Comparison of ENCODE assay signal across 34 cellular contexts in the genomic region with DNA sequence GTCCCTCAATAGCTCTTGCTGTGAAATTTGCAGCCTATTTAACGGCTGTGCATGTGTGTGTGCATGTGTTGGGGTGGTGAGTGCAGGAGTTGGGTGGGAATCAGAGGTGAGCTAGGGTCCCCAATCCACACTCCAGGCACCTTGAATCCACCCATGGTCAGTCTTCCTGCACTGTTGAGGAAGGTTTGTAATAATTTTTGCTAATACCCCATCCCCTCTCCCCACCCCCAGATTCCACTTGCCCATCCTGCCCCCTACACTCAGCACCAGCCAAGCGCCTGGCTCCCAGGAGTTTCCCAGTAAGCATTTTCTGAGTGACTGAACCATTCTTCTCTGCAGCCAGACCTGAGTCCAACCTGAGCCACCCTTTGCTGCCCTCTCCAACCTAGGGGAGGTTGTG.
"Had no signal": no experiment of that assay in that cellular context is flagged by ENCODE, and none has a peak within 500 bp of the region (broad histone marks: within the 10 kb centered on the region; RNA-seq: fewer than 3 reads in every experiment).

No MANE protein-coding gene starts in this region.

- H3K9ac ChIP-seq: KMS-11 had no signal

- H3K27me3 ChIP-seq: MG63 had no signal

- H3K4me2 ChIP-seq: KMS-11 had no signal

- H3K27ac ChIP-seq: KMS-11 had no signal

- H3K4me3 ChIP-seq: MG63 had no signal

- H3K36me3 ChIP-seq: MG63 had no signal

- H3K9me3 ChIP-seq: MG63 had no signal

- DNase-seq: Karpas-422, Kasumi-1, KBM-7, KG1, MG63, MM.1S, MV-4-11, NCI-H1048, NCI-H1092, NCI-H1092 treated with DMSO at 0.1 percent for 48 hours, NCI-H1105, NCI-H1105 treated with DMSO at 0.1 percent for 48 hours, NCI-H1417, NCI-H1417 treated with DMSO at 0.1 percent for 48 hours, NCI-H1436, NCI-H146, NCI-H1694, NCI-H1694 treated with DMSO at 0.1 percent for 48 hours, NCI-H187, NCI-H187 treated with DMSO at 0.1 percent for 48 hours, NCI-H1930, NCI-H2029, NCI-H2029 treated with DMSO at 0.1 percent for 48 hours, NCI-H2081, NCI-H2081 treated with DMSO at 0.1 percent for 48 hours, NCI-H2107, NCI-H2171, NCI-H2171 treated with DMSO at 0.1 percent for 48 hours, NCI-H2227 treated with DMSO at 0.1 percent for 48 hours, NCI-H226, NCI-H345, NCI-H446, NCI-H446 treated with DMSO at 0.1 percent for 48 hours had no signal
